Comparison of ENCODE assay signal across 1 cellular context in the genomic region with DNA sequence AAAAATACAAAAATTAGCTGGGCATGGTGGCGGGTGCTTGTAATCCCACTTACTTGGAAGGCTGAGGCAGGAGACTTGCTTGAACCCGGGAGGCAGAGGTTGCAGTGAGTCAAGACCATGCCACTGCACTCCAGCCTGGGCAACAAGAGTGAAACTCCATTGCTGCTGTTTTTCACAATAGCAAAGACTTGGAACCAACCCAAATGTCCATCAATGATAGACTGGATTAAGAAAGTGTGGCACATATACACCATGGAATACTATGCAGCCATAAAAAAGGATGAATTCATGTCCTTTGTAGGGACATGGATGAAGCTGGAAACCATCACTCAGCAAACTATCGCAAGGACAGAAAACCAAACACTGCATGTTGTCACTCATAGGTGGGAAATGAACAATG. TPM values are rescaled to one million over a fixed set of nuclear protein-coding genes. Genes with fewer than 3 reads are reported as not detected.
"Had no signal": no experiment of that assay in that cellular context is flagged by ENCODE, and none has a peak within 500 bp of the region (broad histone marks: within the 10 kb centered on the region; RNA-seq: fewer than 3 reads in every experiment).

No MANE protein-coding gene starts in this region.

RNA-seq across cellular contexts. Expression of a gene that starts 50.3 kb away (rescaled TPM):
- total RNA-seq: M059J had no signal
